ENCODE assay signal across 17 cellular contexts in the genomic region with DNA sequence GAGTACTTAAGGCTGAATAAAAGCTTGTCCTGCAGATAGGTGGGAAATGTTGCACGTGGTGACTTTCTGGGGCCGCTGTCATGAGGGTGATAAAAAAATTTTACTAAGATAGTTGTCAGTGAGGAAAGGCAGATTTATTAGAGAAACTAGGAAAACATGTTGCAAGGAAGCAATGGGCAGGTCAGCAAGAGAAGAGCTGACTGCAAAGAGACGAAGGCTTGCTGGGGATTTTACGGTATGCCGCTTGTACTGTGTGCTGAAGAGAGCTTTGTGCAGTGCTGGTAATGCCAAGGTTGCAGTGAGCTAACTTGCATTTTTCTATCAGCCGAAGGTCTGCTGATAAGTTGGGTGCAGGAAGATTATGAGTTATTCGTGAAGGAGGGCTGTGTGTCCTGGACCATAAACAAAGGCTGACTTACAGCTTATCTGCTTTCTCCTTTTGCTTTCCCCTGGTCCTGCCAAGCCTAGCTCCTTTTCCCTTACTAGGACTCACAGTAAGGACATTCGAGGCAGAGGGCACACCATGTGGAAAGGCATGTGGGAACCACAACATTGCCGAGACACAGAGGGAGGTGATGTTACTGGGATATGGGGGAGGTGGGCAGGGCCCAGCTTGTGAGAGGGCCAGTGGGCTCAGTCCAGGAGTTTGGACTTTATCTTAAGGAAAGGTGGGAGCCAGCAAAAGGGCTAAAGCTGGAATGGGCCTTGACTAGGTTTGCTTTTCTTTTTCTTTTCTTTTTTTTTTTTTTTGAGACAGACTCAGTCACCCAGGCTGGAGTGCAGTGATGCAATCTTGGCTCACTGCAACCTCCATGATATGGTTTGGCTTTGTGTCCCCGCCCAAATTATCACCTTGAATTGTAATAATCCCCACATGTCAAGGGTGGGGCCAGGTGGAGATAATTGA. TPM values are rescaled to one million over a fixed set of nuclear protein-coding genes. Genes with fewer than 3 reads are reported as not detected.
DNase-seq lines count a peak whose midpoint lies in the region; ATAC-seq and TF ChIP-seq lines count a peak whose summit lies in the region.
"Had no signal": no experiment of that assay in that cellular context is flagged by ENCODE, and none has a peak within 500 bp of the region (broad histone marks: within the 10 kb centered on the region; RNA-seq: fewer than 3 reads in every experiment).

No MANE protein-coding gene starts in this region.

- DNase-seq in AG20443 (ENCODE audit: low spot score) (peak; percentile 2), GM23338 (ENCODE audit: low spot score) (no peak), activated B cell treated with CpG ODN at 0.5 μM for 24 hours (no peak), SIG-M5 treated with dmso at 0.1 percent for 504 hours (lab: John Stamatoyannopoulos, UW; ENCODE audit: unreplicated experiment) (no peak), T-helper 1 cell (no peak), NCI-H748 treated with DMSO at 0.1 percent for 48 hours (lab: John Stamatoyannopoulos, UW) (no peak)
- DNase-seq in naive thymus-derived CD4-positive, alpha-beta T cell, result no peak
- DNase-seq: COR-L47, KBM-7, NCI-H1436, NCI-H2029 treated with DMSO at 0.1 percent for 48 hours, NCI-H2171 treated with DMSO at 0.1 percent for 48 hours, NCI-H446 treated with DMSO at 0.1 percent for 48 hours, NCI-H82, Peyer's patch, SHP77 had no signal

- intact Hi-C loops in activated B cell treated with CpG ODN at 0.5 μM for 24 hours (cut with micrococcal nuclease), result no loop called here
- intact Hi-C loops in naive thymus-derived CD4-positive, alpha-beta T cell (cut with micrococcal nuclease), result no loop called here

- H3K9me2 ChIP-seq in GM23338 (ENCODE audit: insufficient read depth), result peaks cover 5% of the 10 kb centered on the region; the same call in 1 of the 2 replicates

- H3K27me3 ChIP-seq in GM23338 (ENCODE audit: insufficient read depth), result no peaks in the 10 kb centered on the region
- no peaks in the 10 kb centered on the region for H3K27me3 ChIP-seq in naive thymus-derived CD4-positive, alpha-beta T cell (ENCODE audit: control insufficient read depth in 2 of 2, insufficient read depth in 2 of 2, low read length in 2 of 2)
- H3K27me3 ChIP-seq: Peyer's patch had no signal

- H3K4me3 Mint-ChIP-seq in GM23338, result no peak overlapping the region
- no peak overlapping the region for H3K4me3 Mint-ChIP-seq in activated B cell treated with CpG ODN at 0.5 μM for 24 hours
- H3K4me3 Mint-ChIP-seq in naive thymus-derived CD4-positive, alpha-beta T cell, result no peak overlapping the region

- H2AFZ ChIP-seq in GM23338, result peak overlapping the region; percentile 28; the same call in 1 of the 2 replicates

- no peak overlapping the region for H3K4me3 ChIP-seq in GM23338
- no peak overlapping the region for H3K4me3 ChIP-seq in naive thymus-derived CD4-positive, alpha-beta T cell (ENCODE audit: low read length)
- H3K4me3 ChIP-seq: Peyer's patch had no signal

- no peak overlapping the region for H3K27ac ChIP-seq in GM23338 (ENCODE audit: low read depth)
- no peak overlapping the region for H3K27ac ChIP-seq in naive thymus-derived CD4-positive, alpha-beta T cell (ENCODE audit: low read depth, low read length)
- H3K27ac ChIP-seq: Peyer's patch had no signal

- H3K79me2 ChIP-seq in GM23338 (replicated peaks; ENCODE audit: insufficient read depth), result no peaks in the 10 kb centered on the region

- peaks cover 4% of the 10 kb centered on the region; the same call in 2 of the 3 replicates for H3K36me3 Mint-ChIP-seq in GM23338 (ENCODE audit: low read depth)
- no peaks in the 10 kb centered on the region for H3K36me3 Mint-ChIP-seq in activated B cell treated with CpG ODN at 0.5 μM for 24 hours (ENCODE audit: low read depth)
- no peaks in the 10 kb centered on the region for H3K36me3 Mint-ChIP-seq in naive thymus-derived CD4-positive, alpha-beta T cell

- no peak overlapping the region for H3K4me2 ChIP-seq in GM23338

- H3K27ac Mint-ChIP-seq in GM23338 (no peak overlapping the region), activated B cell treated with CpG ODN at 0.5 μM for 24 hours (peak overlapping the region; percentile 37)
- peak overlapping the region in 6 of 9 donors; percentile 4 to 74 (median 20) for H3K27ac Mint-ChIP-seq in naive thymus-derived CD4-positive, alpha-beta T cell

- ATAC-seq in GM23338, result no peak
- ATAC-seq in activated B cell treated with CpG ODN at 0.5 μM for 24 hours (ENCODE audit: low read depth), result no peak
- ATAC-seq in naive thymus-derived CD4-positive, alpha-beta T cell, result no peak
- ATAC-seq in GM18519 (IDR thresholded peaks at IDR 0.05; ENCODE audit: low FRiP score, unreplicated experiment), result no peak

- no peaks in the 10 kb centered on the region for H3K4me1 ChIP-seq in GM23338 (ENCODE audit: insufficient read depth)
- peaks cover 3% of the 10 kb centered on the region in 2 donors for H3K4me1 ChIP-seq in naive thymus-derived CD4-positive, alpha-beta T cell (ENCODE audit: control insufficient read depth in 2 of 2, insufficient read depth in 2 of 2, low read length in 2 of 2)
- H3K4me1 ChIP-seq: Peyer's patch had no signal

- H3K9me3 Mint-ChIP-seq in GM23338 (peaks cover 12% of the 10 kb centered on the region), activated B cell treated with CpG ODN at 0.5 μM for 24 hours (no peaks in the 10 kb centered on the region)
- H3K9me3 Mint-ChIP-seq in naive thymus-derived CD4-positive, alpha-beta T cell, result no peaks in the 10 kb centered on the region

- CTCF ChIA-PET in activated B cell treated with CpG ODN at 0.5 μM for 24 hours (lab: Charles Lee), result interaction anchor here (0.8 to 2.2 kb wide), 2 partner anchors 10 to 101 kb away, joined by 3 to 12 read pairs; no protein-coding TSS in a partner anchor
- CTCF ChIA-PET in naive thymus-derived CD4-positive, alpha-beta T cell (lab: Charles Lee), result interaction anchor here (0.6 to 10.7 kb wide), 6 partner anchors 25 to 307 kb away, joined by 3 to 101 read pairs (median 3); no protein-coding TSS in a partner anchor

- H3K4me1 Mint-ChIP-seq in GM23338 (no peaks in the 10 kb centered on the region; the same call in 2 of the 3 replicates), activated B cell treated with CpG ODN at 0.5 μM for 24 hours (peaks cover 19% of the 10 kb centered on the region)
- peaks cover 2 to 39% (median 20%) of the 10 kb centered on the region in 7 donors for H3K4me1 Mint-ChIP-seq in naive thymus-derived CD4-positive, alpha-beta T cell

- no peaks in the 10 kb centered on the region for H4K20me1 ChIP-seq in GM23338 (replicated peaks; ENCODE audit: insufficient read depth)

- TF ChIP-seq CTCF in GM23338 (conservative IDR thresholded peaks at IDR 0.05; ENCODE audit: low read depth in 2 of 2) (no peak), activated B cell treated with CpG ODN at 0.5 μM for 24 hours (IDR thresholded peaks at IDR 0.05) (no peak)

- no peaks in the 10 kb centered on the region for H3K36me3 ChIP-seq in GM23338 (ENCODE audit: insufficient read depth)
- H3K36me3 ChIP-seq in naive thymus-derived CD4-positive, alpha-beta T cell (ENCODE audit: control insufficient read depth in 2 of 3, insufficient read depth in 3 of 3, low read length in 3 of 3), result no peaks in the 10 kb centered on the region
- H3K36me3 ChIP-seq: Peyer's patch had no signal

- H3K27me3 Mint-ChIP-seq in GM23338 (ENCODE audit: insufficient read depth, low read depth, poor library complexity) (peaks cover 6% of the 10 kb centered on the region), activated B cell treated with CpG ODN at 0.5 μM for 24 hours (no peaks in the 10 kb centered on the region)
- peaks cover 0 to 4% (median 0%) of the 10 kb centered on the region in 5 donors for H3K27me3 Mint-ChIP-seq in naive thymus-derived CD4-positive, alpha-beta T cell

- POLR2A ChIA-PET in activated B cell treated with CpG ODN at 0.5 μM for 24 hours (lab: Charles Lee), result interaction anchor here (0.6 to 1.3 kb wide), 4 partner anchors 16 to 428 kb away, joined by 3 to 7 read pairs (median 4); no protein-coding TSS in a partner anchor
- POLR2A ChIA-PET in naive thymus-derived CD4-positive, alpha-beta T cell (lab: Charles Lee), result interaction anchor here (1.6 kb wide), 1 partner anchor 10 kb away, joined by 6 read pairs; no protein-coding TSS in a partner anchor

- H3K9me3 ChIP-seq in naive thymus-derived CD4-positive, alpha-beta T cell (ENCODE audit: control insufficient read depth in 2 of 3, low read length in 3 of 3), result no peaks in the 10 kb centered on the region
- H3K9me3 ChIP-seq: Peyer's patch had no signal

- no peaks in the 10 kb centered on the region for H3F3A ChIP-seq in GM23338 (replicated peaks; ENCODE audit: low read depth)

TF ChIP-seq in GM23338, 12 proteins besides CTCF, POLR2A, EP300 and RAD21 (continues in another document):
- TF ChIP-seq STAT1 (IDR thresholded peaks at IDR 0.05; ENCODE audit: unreplicated experiment) (no peak), POLR2AphosphoS5 (IDR thresholded peaks at IDR 0.05; ENCODE audit: low read depth) (no peak), EZH2 (IDR thresholded peaks at IDR 0.05; ENCODE audit: low read depth, unreplicated experiment) (no peak), EZH2phosphoT487 (IDR thresholded peaks at IDR 0.05; ENCODE audit: unreplicated experiment) (no peak), ZNF331 (CRISPR knock-in tag; IDR thresholded peaks at IDR 0.05; ENCODE audit: low read depth) (no peak)
- TF ChIP-seq, protein P1, sequence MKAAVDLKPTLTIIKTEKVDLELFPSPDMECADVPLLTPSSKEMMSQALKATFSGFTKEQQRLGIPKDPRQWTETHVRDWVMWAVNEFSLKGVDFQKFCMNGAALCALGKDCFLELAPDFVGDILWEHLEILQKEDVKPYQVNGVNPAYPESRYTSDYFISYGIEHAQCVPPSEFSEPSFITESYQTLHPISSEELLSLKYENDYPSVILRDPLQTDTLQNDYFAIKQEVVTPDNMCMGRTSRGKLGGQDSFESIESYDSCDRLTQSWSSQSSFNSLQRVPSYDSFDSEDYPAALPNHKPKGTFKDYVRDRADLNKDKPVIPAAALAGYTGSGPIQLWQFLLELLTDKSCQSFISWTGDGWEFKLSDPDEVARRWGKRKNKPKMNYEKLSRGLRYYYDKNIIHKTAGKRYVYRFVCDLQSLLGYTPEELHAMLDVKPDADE (IDR thresholded peaks at IDR 0.05), result no peak

RNA-seq across cellular contexts. Expression of gene CCDC88C, which starts 7.4 kb away (rescaled TPM):
- total RNA-seq in GM23338 (2014; rRNA removed; shearing (Covaris generic)), result 42.1 and 60.7 TPM in 2 replicates
- polyA plus RNA-seq in GM23338 (2016; fragmentation: Nextera tagmentation; extraction: Ambion mirVana), result 20.8 and 23.6 TPM in 2 replicates
- 153 and 164 TPM in 2 replicates for total RNA-seq in activated B cell treated with CpG ODN at 0.5 μM for 24 hours
- total RNA-seq in naive thymus-derived CD4-positive, alpha-beta T cell, result 100 to 1,000 TPM; 189 to 324 (median 277) TPM
- polyA plus RNA-seq in naive thymus-derived CD4-positive, alpha-beta T cell, result 10 to 100 TPM; 23.6 to 44.9 TPM
